ENCODE assay signal across 28 cellular contexts in the genomic region with DNA sequence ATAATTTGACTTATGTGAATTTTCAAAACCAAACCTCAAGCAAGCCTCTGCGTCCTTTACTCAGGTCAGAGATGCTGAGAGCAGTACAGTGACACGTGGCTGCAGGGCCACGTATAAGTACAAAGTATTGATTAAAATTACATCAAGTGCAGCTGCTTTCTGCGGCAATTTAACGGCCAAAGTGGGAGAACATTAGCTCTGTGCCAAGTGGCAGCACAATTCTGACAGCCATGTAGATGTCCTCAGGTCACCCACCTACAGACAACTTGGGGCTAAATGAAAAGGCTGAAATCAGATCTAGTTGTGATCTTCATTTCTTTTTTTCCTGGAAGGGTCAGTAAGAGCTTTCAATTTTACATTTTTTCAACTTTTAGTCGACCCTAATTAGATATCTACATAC. TPM values are rescaled to one million over a fixed set of nuclear protein-coding genes. Genes with fewer than 3 reads are reported as not detected.
DNase-seq lines count a peak whose midpoint lies in the region; ATAC-seq, FAIRE-seq and TF ChIP-seq lines count a peak whose summit lies in the region.
"Had no signal": no experiment of that assay in that cellular context is flagged by ENCODE, and none has a peak within 500 bp of the region (broad histone marks: within the 10 kb centered on the region; RNA-seq: fewer than 3 reads in every experiment).

No MANE protein-coding gene starts in this region.

- FAIRE-seq in GM19239 (lab: Jason Lieb, UNC) = no peak
- FAIRE-seq: astrocyte had no signal

- DNase-seq in DMS153 (lab: John Stamatoyannopoulos, UW) (peak; percentile 49), DMS153 treated with DMSO at 0.1 percent for 48 hours (lab: John Stamatoyannopoulos, UW; ENCODE audit: unreplicated experiment) (no peak), NCI-H510A (lab: John Stamatoyannopoulos, UW) (peak; percentile 18), GM19239 (ENCODE audit: insufficient read length, low spot score) (no peak), CD1c-positive myeloid dendritic cell (ENCODE audit: extremely low spot score) (no peak)
- no peak for DNase-seq in stimulated activated CD8-positive, alpha-beta memory T cell treated with anti-CD3 and anti-CD28 coated beads, Interleukin-4, amount 100 ng/mL, for 48 hours
- DNase-seq: activated B cell treated with CpG ODN at 0.5 μM for 24 hours; activated CD4-positive, alpha-beta T cell treated with anti-CD3 and anti-CD28 coated beads, Interleukin-2, amount 50 U/mL, for 4 hours; activated CD8-positive, alpha-beta memory T cell treated with anti-CD3 and anti-CD28 coated beads, Interleukin-2, amount 50 U/mL, for 4 hours; activated naive CD8-positive, alpha-beta T cell treated with anti-CD3 and anti-CD28 coated beads for 36 hours; CD8-positive, alpha-beta T cell; DND-41; heart left ventricle; NCI-H1048; NK-92 treated with Interleukin-12 subunit alpha and Interleukin-12 subunit beta, amount 100 ng/mL, for 24 hours; PC-9; Right ventricle myocardium superior; stimulated activated CD4-positive, alpha-beta T cell treated with anti-CD3 and anti-CD28 coated beads, Interleukin-15, amount 100 ng/mL, for 24 hours; SW 1271; T1000; transverse colon had no signal

- peaks cover 60% of the 10 kb centered on the region for H3K4me1 Mint-ChIP-seq in brain
- H3K4me1 Mint-ChIP-seq: activated B cell treated with CpG ODN at 0.5 μM for 24 hours; activated naive CD8-positive, alpha-beta T cell treated with anti-CD3 and anti-CD28 coated beads for 36 hours; activated T-helper 17 cell treated with anti-CD3 and anti-CD28 coated beads, Interleukin-2, amount 50 U/mL, for 72 hours; central memory CD8-positive, alpha-beta T cell had no signal

- no peak for TF ChIP-seq CTCF in brain (conservative IDR thresholded peaks at IDR 0.05)

- H3K36me3 Mint-ChIP-seq in brain = no peaks in the 10 kb centered on the region
- H3K36me3 Mint-ChIP-seq: activated naive CD8-positive, alpha-beta T cell treated with anti-CD3 and anti-CD28 coated beads for 36 hours; CD8-positive, alpha-beta T cell had no signal

- no peak for ATAC-seq in HG02840 (IDR thresholded peaks at IDR 0.05; ENCODE audit: low FRiP score, unreplicated experiment)
- ATAC-seq: activated T-helper 17 cell treated with anti-CD3 and anti-CD28 coated beads, Interleukin-2, amount 50 U/mL, for 72 hours; CD8-positive, alpha-beta T cell; heart left ventricle had no signal

- peak overlapping the region in 3 of 5 experiments; percentile 59 to 73 (median 69) for H3K27ac Mint-ChIP-seq in brain
- H3K27ac Mint-ChIP-seq: activated B cell treated with CpG ODN at 0.5 μM for 24 hours; activated naive CD8-positive, alpha-beta T cell treated with anti-CD3 and anti-CD28 coated beads for 36 hours; activated T-helper 17 cell treated with anti-CD3 and anti-CD28 coated beads, Interleukin-2, amount 50 U/mL, for 72 hours; CD8-positive, alpha-beta T cell; progenitor cell of endocrine pancreas; stimulated activated naive CD8-positive, alpha-beta T cell treated with anti-CD3 and anti-CD28 coated beads, Interleukin-15, Interleukin-2, amounts not matched to agents 100 ng/mL and 50 ng/mL, for 24 hours had no signal

- no peaks in the 10 kb centered on the region for H3K9me3 Mint-ChIP-seq in brain
- H3K9me3 Mint-ChIP-seq: activated B cell treated with CpG ODN at 0.5 μM for 24 hours; activated naive CD8-positive, alpha-beta T cell treated with anti-CD3 and anti-CD28 coated beads for 36 hours; activated T-helper 17 cell treated with anti-CD3 and anti-CD28 coated beads, Interleukin-2, amount 50 U/mL, for 72 hours; CD8-positive, alpha-beta T cell; central memory CD8-positive, alpha-beta T cell; stimulated activated naive CD8-positive, alpha-beta T cell treated with anti-CD3 and anti-CD28 coated beads, Interleukin-15, Interleukin-2, amounts not matched to agents 100 ng/mL and 50 ng/mL, for 24 hours had no signal

- H3K4me3 Mint-ChIP-seq in brain = no peak overlapping the region
- H3K4me3 Mint-ChIP-seq: activated B cell treated with CpG ODN at 0.5 μM for 24 hours; activated naive CD8-positive, alpha-beta T cell treated with anti-CD3 and anti-CD28 coated beads for 36 hours; activated T-helper 17 cell treated with anti-CD3 and anti-CD28 coated beads, Interleukin-2, amount 50 U/mL, for 72 hours; CD8-positive, alpha-beta T cell; central memory CD8-positive, alpha-beta T cell; stimulated activated naive CD8-positive, alpha-beta T cell treated with anti-CD3 and anti-CD28 coated beads, Interleukin-15, Interleukin-2, amounts not matched to agents 100 ng/mL and 50 ng/mL, for 24 hours had no signal

- H3K27me3 Mint-ChIP-seq in brain = no peaks in the 10 kb centered on the region
- H3K27me3 Mint-ChIP-seq: activated naive CD8-positive, alpha-beta T cell treated with anti-CD3 and anti-CD28 coated beads for 36 hours; progenitor cell of endocrine pancreas had no signal

RNA-seq across cellular contexts. Expression of a gene that starts 17.9 kb away (rescaled TPM):
- polyA plus RNA-seq in brain (ENCODE audit: insufficient read depth, low read depth, low replicate concordance) = 31.5 TPM

Comparison
In these comparisons a context has a peak if more than half of its experiments do, and no peak if none do; other contexts are left out.
1. DNase-seq: peak in DMS153 (single experiment) and NCI-H510A (single experiment); none in DMS153 treated with DMSO at 0.1 percent for 48 hours (single experiment), stimulated activated CD8-positive, alpha-beta memory T cell treated with anti-CD3 and anti-CD28 coated beads, Interleukin-4, amount 100 ng/mL, for 48 hours (single experiment), GM19239 (single experiment) and CD1c-positive myeloid dendritic cell (single experiment).